Comparison of ENCODE assay signal across 15 cellular contexts in the genomic region with DNA sequence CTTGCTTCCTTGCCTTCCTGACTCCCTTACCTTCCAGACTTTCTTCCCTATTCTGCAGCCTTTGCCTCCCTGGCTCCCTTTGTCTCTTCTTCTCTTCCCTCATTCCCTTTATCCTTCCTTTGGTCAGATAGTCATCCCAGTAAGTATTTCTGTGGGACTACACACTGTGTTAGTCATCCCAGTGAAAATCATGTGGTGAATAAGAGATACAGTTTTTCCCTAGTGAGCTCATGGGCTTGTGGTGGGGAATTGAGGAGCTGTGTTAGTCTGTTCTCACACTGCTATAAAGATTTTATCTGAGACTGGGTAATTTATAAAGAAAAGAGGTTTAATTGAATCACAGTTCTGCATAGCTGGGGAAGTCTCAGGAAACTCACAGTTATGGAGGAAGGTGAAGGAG.
DNase-seq lines count a peak whose midpoint lies in the region; ATAC-seq, FAIRE-seq and TF ChIP-seq lines count a peak whose summit lies in the region.
"Had no signal": no experiment of that assay in that cellular context is flagged by ENCODE, and none has a peak within 500 bp of the region (broad histone marks: within the 10 kb centered on the region; RNA-seq: fewer than 3 reads in every experiment).

No MANE protein-coding gene starts in this region.

- H3K27me3 Mint-ChIP-seq in H9 (ENCODE audit: low read depth), result no peaks in the 10 kb centered on the region
- H3K27me3 Mint-ChIP-seq: effector memory CD8-positive, alpha-beta T cell had no signal

- peak overlapping the region in 1 of 3 experiments; percentile 42; a peak in 2 of 7 replicates for H3K27ac Mint-ChIP-seq in H9
- H3K27ac Mint-ChIP-seq: activated CD8-positive, alpha-beta T cell treated with anti-CD3 and anti-CD28 coated beads, Interleukin-2, amount 10 ng/mL, durations not matched to agents 7 days and 5 days; effector memory CD8-positive, alpha-beta T cell; nephron progenitor cell had no signal

- no peak overlapping the region for H2BK15ac ChIP-seq in H9 (ENCODE audit: low read depth, low read length)

- no peaks in the 10 kb centered on the region for H3K27me3 ChIP-seq in H9 (ENCODE audit: insufficient read depth, low read length)
- H3K27me3 ChIP-seq: body of pancreas had no signal

- H3K36me3 Mint-ChIP-seq in H9 (ENCODE audit: insufficient read depth in 1 of 3, low read depth in 3 of 3), result no peaks in the 10 kb centered on the region

- no peak overlapping the region for H3K14ac ChIP-seq in H9 (ENCODE audit: insufficient read depth, low read length)

- FAIRE-seq in urothelium cell line (lab: Jason Lieb, UNC), result no peak

- H2BK12ac ChIP-seq in H9 (ENCODE audit: insufficient read length, low read depth, low read length), result no peak overlapping the region

- no peak overlapping the region for H3T11ph ChIP-seq in H9 (ENCODE audit: low read length)

- H2BK20ac ChIP-seq in H9 (ENCODE audit: low read depth, low read length, poor library complexity, severe bottlenecking), result no peak overlapping the region

- H2AFZ ChIP-seq in H9 (ENCODE audit: low read length), result peak overlapping the region; percentile 32

- no peak overlapping the region for H3K4me3 ChIP-seq in fibroblast of the aortic adventitia (ENCODE audit: low read depth, low read length)
- H3K4me3 ChIP-seq: body of pancreas had no signal

- no peak overlapping the region for H3K18ac ChIP-seq in H9 (ENCODE audit: insufficient read length, low read depth, low read length)

- peaks cover 6 to 14% of the 10 kb centered on the region in 2 experiments; a peak in 2 of 4 replicates for H3K4me1 Mint-ChIP-seq in H9
- H3K4me1 Mint-ChIP-seq: nephron progenitor cell had no signal

- no peaks in the 10 kb centered on the region for H3K23me2 ChIP-seq in H9 (ENCODE audit: insufficient read length, low read depth, low read length, poor library complexity, severe bottlenecking)

- H3K9ac ChIP-seq in H9 (ENCODE audit: extremely low read depth, insufficient read length, low read length), result no peak overlapping the region

- H4K91ac ChIP-seq in H9 (ENCODE audit: insufficient read length, low read depth, low read length), result no peak overlapping the region

- no peaks in the 10 kb centered on the region for H3K9me3 Mint-ChIP-seq in H9
- H3K9me3 Mint-ChIP-seq: nephron progenitor cell had no signal

- DNase-seq in H9, result no peak
- peak; percentile 25 for DNase-seq in T1000 (lab: John Stamatoyannopoulos, UW)
- peak; percentile 63 for DNase-seq in fibroblast of the aortic adventitia (ENCODE audit: low read depth)
- DNase-seq in urothelium cell line (ENCODE audit: low spot score), result peak; percentile 36
- DNase-seq in stimulated activated CD4-positive, alpha-beta T cell treated with anti-CD3 and anti-CD28 coated beads, Interleukin-4, amount 100 ng/mL, for 1 hour, result no peak
- DNase-seq: activated CD8-positive, alpha-beta T cell treated with anti-CD3 and anti-CD28 coated beads, Interleukin-2, amount 10 ng/mL, durations not matched to agents 7 days and 5 days; body of pancreas; COR-L47; effector memory CD8-positive, alpha-beta T cell; left ventricle myocardium superior; NCI-H2081 treated with DMSO at 0.1 percent for 48 hours; nephron progenitor cell; Right ventricle myocardium superior had no signal

- H3K23ac ChIP-seq in H9 (ENCODE audit: insufficient read length, low read depth, low read length), result no peak overlapping the region

- no peak overlapping the region for H4K8ac ChIP-seq in H9 (replicated peaks; ENCODE audit: insufficient read length, low read depth, low read length)

- H3K4ac ChIP-seq in H9 (ENCODE audit: low read depth, low read length), result no peak overlapping the region

- H3K56ac ChIP-seq in H9 (ENCODE audit: insufficient read length, low read depth, low read length), result no peak overlapping the region

- ATAC-seq in HG03159 (IDR thresholded peaks at IDR 0.05; ENCODE audit: unreplicated experiment) (no peak), GM18861 (IDR thresholded peaks at IDR 0.05; ENCODE audit: unreplicated experiment) (no peak)
- ATAC-seq: activated CD8-positive, alpha-beta T cell treated with anti-CD3 and anti-CD28 coated beads, Interleukin-2, amount 10 ng/mL, durations not matched to agents 7 days and 5 days; body of pancreas; effector memory CD8-positive, alpha-beta T cell; left ventricle myocardium superior had no signal

- H2BK120ac ChIP-seq in H9 (ENCODE audit: low read depth, low read length, poor library complexity, severe bottlenecking), result no peak overlapping the region

- no peak overlapping the region for H3K4me2 ChIP-seq in H9 (ENCODE audit: insufficient read depth, insufficient read length, low read length)

- TF ChIP-seq CTCF in H9 (conservative IDR thresholded peaks at IDR 0.05) (no peak), fibroblast of the aortic adventitia (IDR thresholded peaks at IDR 0.05; ENCODE audit: insufficient read depth, low read length) (no peak)

- no peak overlapping the region for H2AK5ac ChIP-seq in H9 (ENCODE audit: insufficient read length, low read length)

- no peak overlapping the region for H2BK5ac ChIP-seq in H9 (ENCODE audit: insufficient read length, low read length)

- H3K79me1 ChIP-seq in H9 (ENCODE audit: insufficient read depth, low read depth, low read length, poor library complexity, severe bottlenecking), result no peaks in the 10 kb centered on the region

- no peak overlapping the region for H3K4me3 Mint-ChIP-seq in H9
- H3K4me3 Mint-ChIP-seq: activated CD8-positive, alpha-beta T cell treated with anti-CD3 and anti-CD28 coated beads, Interleukin-2, amount 10 ng/mL, durations not matched to agents 7 days and 5 days; effector memory CD8-positive, alpha-beta T cell; nephron progenitor cell had no signal

- no peaks in the 10 kb centered on the region for H3K9me3 ChIP-seq in H9 (ENCODE audit: control insufficient read depth, low read depth, low read length)
- H3K9me3 ChIP-seq: body of pancreas had no signal

- H4K5ac ChIP-seq in H9 (ENCODE audit: insufficient read length, low read depth, low read length), result no peak overlapping the region

- no peak overlapping the region for H3K27ac ChIP-seq in H9 (ENCODE audit: insufficient read length, low read depth, low read length)
- H3K27ac ChIP-seq: body of pancreas had no signal

- H3K4me1 ChIP-seq in H9 (ENCODE audit: insufficient read depth, low read length), result no peaks in the 10 kb centered on the region; the same call in 1 of the 2 replicates
- H3K4me1 ChIP-seq: body of pancreas had no signal

- H3K79me2 ChIP-seq in H9 (ENCODE audit: insufficient read depth, low read length), result no peaks in the 10 kb centered on the region

- H4K20me1 ChIP-seq in H9 (ENCODE audit: control insufficient read depth, insufficient read depth, insufficient read length), result no peaks in the 10 kb centered on the region

Comparison
In these comparisons a context has a peak if more than half of its experiments do, and no peak if none do; other contexts are left out.
1. DNase-seq: peak in T1000 (single experiment), fibroblast of the aortic adventitia (single experiment) and urothelium cell line (single experiment); none in H9 (single experiment) and stimulated activated CD4-positive, alpha-beta T cell treated with anti-CD3 and anti-CD28 coated beads, Interleukin-4, amount 100 ng/mL, for 1 hour (single experiment).